8 cellular contexts compared by ENCODE assay signal in genomic region chr7:2209146-2209960, GRCh38. TPM values are rescaled to one million over a fixed set of nuclear protein-coding genes. Genes with fewer than 3 reads are reported as not detected.
DNase-seq lines count a peak whose midpoint lies in the region; ATAC-seq and TF ChIP-seq lines count a peak whose summit lies in the region.

No MANE protein-coding gene starts in this region.

- no peaks in the 10 kb centered on the region for H3K9me3 ChIP-seq in BLaER1 treated with 17β-estradiol and CSF1 and Interleukin-3, amounts not matched to agents 10 nM and 100 nM (replicated peaks in 1 of 11)
- H3K9me3 ChIP-seq in hepatocyte (ENCODE audit: low read depth): no peaks in the 10 kb centered on the region

- H3K27me3 ChIP-seq in BLaER1 treated with 17β-estradiol and CSF1 and Interleukin-3, amounts not matched to agents 10 nM and 100 nM: no peaks in the 10 kb centered on the region
- no peaks in the 10 kb centered on the region for H3K27me3 ChIP-seq in hepatocyte

- 0 out of 22 replicates have a peak overlapping the region, but pooled peaks of 2 of the 11 experiments have one; percentile 12 to 43 for H3K27ac ChIP-seq in BLaER1 treated with 17β-estradiol and CSF1 and Interleukin-3, amounts not matched to agents 10 nM and 100 nM
- no peak overlapping the region for H3K27ac ChIP-seq in hepatocyte

- peaks cover 67 to 90% (median 74%) of the 10 kb centered on the region in 11 experiments for H3K36me3 ChIP-seq in BLaER1 treated with 17β-estradiol and CSF1 and Interleukin-3, amounts not matched to agents 10 nM and 100 nM
- no peaks in the 10 kb centered on the region for H3K36me3 ChIP-seq in hepatocyte (replicated peaks; ENCODE audit: insufficient read depth, low read depth)

- DNase-seq in HT-29 (ENCODE audit: low spot score) (peak; percentile 66), SK-N-DZ (ENCODE audit: low spot score) (peak; percentile 53), astrocyte of the cerebellum (ENCODE audit: low read depth) (peak; percentile 57), hepatocyte (ENCODE audit: low spot score) (peak; percentile 81), skeletal muscle cell (ENCODE audit: low read depth) (peak; percentile 33)

- H3K4me3 ChIP-seq in BLaER1 treated with 17β-estradiol and CSF1 and Interleukin-3, amounts not matched to agents 10 nM and 100 nM: no peak overlapping the region
- H3K4me3 ChIP-seq in astrocyte of the cerebellum (ENCODE audit: low read depth, low read length): no peak overlapping the region
- no peak overlapping the region for H3K4me3 ChIP-seq in hepatocyte
- no peak overlapping the region for H3K4me3 ChIP-seq in skeletal muscle cell (ENCODE audit: low read depth, low read length)

- peaks cover 18 to 95% (median 66%) of the 10 kb centered on the region in 11 experiments; a peak in 21 of 22 replicates for H4K20me1 ChIP-seq in BLaER1 treated with 17β-estradiol and CSF1 and Interleukin-3, amounts not matched to agents 10 nM and 100 nM
- H4K20me1 ChIP-seq in hepatocyte (ENCODE audit: insufficient read depth, poor library complexity, severe bottlenecking): no peaks in the 10 kb centered on the region

- TF ChIP-seq CTCF in astrocyte of the cerebellum (IDR thresholded peaks at IDR 0.05; ENCODE audit: low read depth, low read length, missing control alignments): peak; percentile 83
- TF ChIP-seq CTCF in hepatocyte (IDR thresholded peaks at IDR 0.05; ENCODE audit: poor library complexity): peak; percentile 78

- peaks cover 4 to 37% (median 33%) of the 10 kb centered on the region in 10 experiments for H3K4me1 ChIP-seq in BLaER1 treated with 17β-estradiol and CSF1 and Interleukin-3, amounts not matched to agents 10 nM and 100 nM
- H3K4me1 ChIP-seq in hepatocyte (ENCODE audit: insufficient read depth): peaks cover 12% of the 10 kb centered on the region

- 66% methylated on average over 21 of the region's 21 CpGs for WGBS in hepatocyte (ENCODE audit: low lambda C conversion rate, missing lambda C conversion rate)

- no peaks in the 10 kb centered on the region for H3K79me2 ChIP-seq in hepatocyte

- ATAC-seq in GM18870 (IDR thresholded peaks at IDR 0.05; ENCODE audit: unreplicated experiment) (peak; percentile 62), GM18519 (IDR thresholded peaks at IDR 0.05; ENCODE audit: low FRiP score, unreplicated experiment) (no peak)

- H3K4me2 ChIP-seq in BLaER1 treated with 17β-estradiol and CSF1 and Interleukin-3, amounts not matched to agents 10 nM and 100 nM: peak overlapping the region; percentile 33 to 79 (median 45); a peak in 18 of 22 replicates
- H3K4me2 ChIP-seq in hepatocyte: no peak overlapping the region

- no peak overlapping the region for H2AFZ ChIP-seq in hepatocyte

- peak overlapping the region in 8 of 11 experiments; percentile 18 to 57 (median 36); a peak in 11 of 22 replicates for H3K9ac ChIP-seq in BLaER1 treated with 17β-estradiol and CSF1 and Interleukin-3, amounts not matched to agents 10 nM and 100 nM

- H3K9me2 ChIP-seq in hepatocyte (replicated peaks; ENCODE audit: insufficient read depth): no peaks in the 10 kb centered on the region

- in situ Hi-C loops in astrocyte of the cerebellum (cut with HindIII; ENCODE audit: low sequenced_read_pairs): loop anchor here (10.0 kb wide), 1 partner anchor 55 kb away; no protein-coding TSS in a partner anchor

RNA-seq across cellular contexts. Expression of gene MAD1L1, which starts 23.4 kb away (rescaled TPM):
- total RNA-seq in HT-29 (2014; rRNA removed; shearing (Covaris generic)): 89.2 and 103 TPM in 2 replicates
- polyA plus RNA-seq in SK-N-DZ (2014; cell fraction: cytosol; rRNA removed): 45.5 and 57.5 TPM in 2 replicates
- 35.9 and 49.7 TPM in 2 replicates for polyA plus RNA-seq in SK-N-DZ (2014; cell fraction: nucleus; rRNA removed)
- total RNA-seq in hepatocyte: 31.0 and 31.6 TPM in 2 replicates
- polyA plus RNA-seq in hepatocyte: 30.7 TPM in 2 replicates

RNA-seq across cellular contexts. Expression of gene MRM2, which starts 32.7 kb away (rescaled TPM):
- total RNA-seq in HT-29 (2014; rRNA removed; shearing (Covaris generic)): 46.6 and 48.2 TPM in 2 replicates
- 38.2 and 44.0 TPM in 2 replicates for polyA plus RNA-seq in SK-N-DZ (2014; cell fraction: cytosol; rRNA removed)
- 19.4 and 19.9 TPM in 2 replicates for polyA plus RNA-seq in SK-N-DZ (2014; cell fraction: nucleus; rRNA removed)
- 14.8 and 17.9 TPM in 2 replicates for total RNA-seq in hepatocyte
- 27.5 and 31.3 TPM in 2 replicates for polyA plus RNA-seq in hepatocyte

RNA-seq across cellular contexts. Expression of gene NUDT1, which starts 32.7 kb away (rescaled TPM):
- 68.6 and 69.1 TPM in 2 replicates for total RNA-seq in HT-29 (2014; rRNA removed; shearing (Covaris generic))
- 65.2 and 113 TPM in 2 replicates for polyA plus RNA-seq in SK-N-DZ (2014; cell fraction: cytosol; rRNA removed)
- 54.0 and 76.0 TPM in 2 replicates for polyA plus RNA-seq in SK-N-DZ (2014; cell fraction: nucleus; rRNA removed)
- total RNA-seq in hepatocyte: 6.5 and 9.6 TPM in 2 replicates
- polyA plus RNA-seq in hepatocyte: 16.3 and 21.0 TPM in 2 replicates
